Comparison of ENCODE assay signal across 11 cellular contexts in the genomic region with DNA sequence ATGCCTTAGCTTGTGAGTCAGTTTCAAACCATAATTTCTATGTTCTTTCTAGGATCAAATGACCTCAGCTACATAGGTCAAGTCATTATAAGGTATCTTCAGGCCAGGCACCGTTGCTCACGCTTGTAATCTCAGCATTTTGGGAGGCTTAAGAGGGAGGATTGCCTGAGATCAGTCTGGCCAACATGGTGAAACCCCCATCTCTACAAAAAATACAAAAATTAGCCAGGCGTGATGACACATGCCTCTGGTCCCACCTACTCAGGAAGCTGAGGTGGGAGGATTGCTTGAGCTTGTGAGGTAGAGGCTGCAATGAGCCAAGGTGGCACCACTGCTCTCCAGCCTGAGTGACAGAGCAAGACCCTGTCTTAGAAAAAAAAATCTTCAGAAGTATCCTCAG.
DNase-seq lines count a peak whose midpoint lies in the region; ATAC-seq and TF ChIP-seq lines count a peak whose summit lies in the region.
"Had no signal": no experiment of that assay in that cellular context is flagged by ENCODE, and none has a peak within 500 bp of the region (broad histone marks: within the 10 kb centered on the region; RNA-seq: fewer than 3 reads in every experiment).

No MANE protein-coding gene starts in this region.

- POLR2A ChIA-PET in activated CD4-positive, alpha-beta T cell treated with anti-CD3 and anti-CD28 coated beads for 36 hours (lab: Charles Lee), result no interaction called here
- POLR2A ChIA-PET in activated CD8-positive, alpha-beta T cell treated with anti-CD3 and anti-CD28 coated beads for 36 hours (lab: Charles Lee), result interaction anchor here (0.7 to 1.7 kb wide), 5 partner anchors 11 to 360 kb away, joined by 3 to 6 read pairs (median 4); no protein-coding TSS in a partner anchor

- H3K27me3 Mint-ChIP-seq in activated CD4-positive, alpha-beta T cell treated with anti-CD3 and anti-CD28 coated beads for 36 hours, result no peaks in the 10 kb centered on the region
- no peaks in the 10 kb centered on the region for H3K27me3 Mint-ChIP-seq in activated CD8-positive, alpha-beta T cell treated with anti-CD3 and anti-CD28 coated beads for 36 hours

- peaks cover 21% of the 10 kb centered on the region for H3K4me1 Mint-ChIP-seq in activated CD4-positive, alpha-beta T cell treated with anti-CD3 and anti-CD28 coated beads for 36 hours
- peaks cover 25% of the 10 kb centered on the region for H3K4me1 Mint-ChIP-seq in activated CD8-positive, alpha-beta T cell treated with anti-CD3 and anti-CD28 coated beads for 36 hours (ENCODE audit: low read depth)

- ATAC-seq in activated CD4-positive, alpha-beta T cell treated with anti-CD3 and anti-CD28 coated beads for 36 hours, result peak; percentile 39
- ATAC-seq in HG02973 (IDR thresholded peaks at IDR 0.05; ENCODE audit: unreplicated experiment), result peak; percentile 22
- peak; percentile 72 for ATAC-seq in activated CD8-positive, alpha-beta T cell treated with anti-CD3 and anti-CD28 coated beads for 36 hours
- ATAC-seq: heart left ventricle had no signal

- no peak for TF ChIP-seq CTCF in activated CD8-positive, alpha-beta T cell treated with anti-CD3 and anti-CD28 coated beads for 36 hours (IDR thresholded peaks at IDR 0.05)

- intact Hi-C loops in activated CD4-positive, alpha-beta T cell treated with anti-CD3 and anti-CD28 coated beads for 36 hours (cut with DNase I, micrococcal nuclease), result no loop called here
- intact Hi-C loops in activated CD8-positive, alpha-beta T cell treated with anti-CD3 and anti-CD28 coated beads for 36 hours (cut with micrococcal nuclease), result no loop called here

- H3K36me3 Mint-ChIP-seq in activated CD4-positive, alpha-beta T cell treated with anti-CD3 and anti-CD28 coated beads for 36 hours (ENCODE audit: low read depth), result no peaks in the 10 kb centered on the region
- no peaks in the 10 kb centered on the region for H3K36me3 Mint-ChIP-seq in activated CD8-positive, alpha-beta T cell treated with anti-CD3 and anti-CD28 coated beads for 36 hours (ENCODE audit: low read depth)

- H3K9me3 Mint-ChIP-seq in activated CD4-positive, alpha-beta T cell treated with anti-CD3 and anti-CD28 coated beads for 36 hours (ENCODE audit: low read depth), result no peaks in the 10 kb centered on the region
- peaks cover 4% of the 10 kb centered on the region for H3K9me3 Mint-ChIP-seq in activated CD8-positive, alpha-beta T cell treated with anti-CD3 and anti-CD28 coated beads for 36 hours

- H3K27ac Mint-ChIP-seq in activated CD4-positive, alpha-beta T cell treated with anti-CD3 and anti-CD28 coated beads for 36 hours, result no peak overlapping the region
- H3K27ac Mint-ChIP-seq in activated CD8-positive, alpha-beta T cell treated with anti-CD3 and anti-CD28 coated beads for 36 hours, result peak overlapping the region; percentile 84

- CTCF ChIA-PET in activated CD4-positive, alpha-beta T cell treated with anti-CD3 and anti-CD28 coated beads for 36 hours (lab: Charles Lee), result interaction anchor here (1.2 kb wide), 1 partner anchor 14 kb away, joined by 3 read pairs; no protein-coding TSS in a partner anchor
- CTCF ChIA-PET in activated CD8-positive, alpha-beta T cell treated with anti-CD3 and anti-CD28 coated beads for 36 hours (lab: Charles Lee), result interaction anchor here (1.2 kb wide), 1 partner anchor 364 kb away, joined by 4 read pairs; no protein-coding TSS in a partner anchor

- no peak overlapping the region for H3K4me3 Mint-ChIP-seq in activated CD4-positive, alpha-beta T cell treated with anti-CD3 and anti-CD28 coated beads for 36 hours
- H3K4me3 Mint-ChIP-seq in activated CD8-positive, alpha-beta T cell treated with anti-CD3 and anti-CD28 coated beads for 36 hours, result no peak overlapping the region

- DNase-seq in activated CD4-positive, alpha-beta T cell treated with anti-CD3 and anti-CD28 coated beads for 36 hours, result no peak
- DNase-seq in activated CD4-positive, alpha-beta T cell treated with anti-CD3 and anti-CD28 coated beads for 1 hour, result no peak
- DNase-seq in activated CD8-positive, alpha-beta T cell treated with anti-CD3 and anti-CD28 coated beads for 36 hours, result peak; percentile 65
- peak; percentile 48 for DNase-seq in stimulated activated CD8-positive, alpha-beta memory T cell treated with anti-CD3 and anti-CD28 coated beads, Interleukin-4, amount 100 ng/mL, for 48 hours
- DNase-seq in NCI-H1092 (lab: John Stamatoyannopoulos, UW), result no peak
- no peak for DNase-seq in Kasumi-1 (lab: John Stamatoyannopoulos, UW)
- no peak for DNase-seq in DMS79 treated with DMSO at 0.1 percent for 48 hours (lab: John Stamatoyannopoulos, UW)
- DNase-seq: anterior cingulate cortex, heart left ventricle, NCI-H748 treated with DMSO at 0.1 percent for 48 hours had no signal

Comparison
In these comparisons a context has a peak if more than half of its experiments do, and no peak if none do; other contexts are left out.
1. ATAC-seq: peak in every context shown above with its lines; median percentile 72 in activated CD8-positive, alpha-beta T cell treated with anti-CD3 and anti-CD28 coated beads for 36 hours; 39 in activated CD4-positive, alpha-beta T cell treated with anti-CD3 and anti-CD28 coated beads for 36 hours; 22 in HG02973.
2. DNase-seq: peak in activated CD8-positive, alpha-beta T cell treated with anti-CD3 and anti-CD28 coated beads for 36 hours (single experiment) and stimulated activated CD8-positive, alpha-beta memory T cell treated with anti-CD3 and anti-CD28 coated beads, Interleukin-4, amount 100 ng/mL, for 48 hours (single experiment); none in activated CD4-positive, alpha-beta T cell treated with anti-CD3 and anti-CD28 coated beads for 36 hours (single experiment), activated CD4-positive, alpha-beta T cell treated with anti-CD3 and anti-CD28 coated beads for 1 hour (single experiment), NCI-H1092 (single experiment), Kasumi-1 (0 of 2) and DMS79 treated with DMSO at 0.1 percent for 48 hours (single experiment).